ENCODE assay signal across 19 cellular contexts in the genomic region with DNA sequence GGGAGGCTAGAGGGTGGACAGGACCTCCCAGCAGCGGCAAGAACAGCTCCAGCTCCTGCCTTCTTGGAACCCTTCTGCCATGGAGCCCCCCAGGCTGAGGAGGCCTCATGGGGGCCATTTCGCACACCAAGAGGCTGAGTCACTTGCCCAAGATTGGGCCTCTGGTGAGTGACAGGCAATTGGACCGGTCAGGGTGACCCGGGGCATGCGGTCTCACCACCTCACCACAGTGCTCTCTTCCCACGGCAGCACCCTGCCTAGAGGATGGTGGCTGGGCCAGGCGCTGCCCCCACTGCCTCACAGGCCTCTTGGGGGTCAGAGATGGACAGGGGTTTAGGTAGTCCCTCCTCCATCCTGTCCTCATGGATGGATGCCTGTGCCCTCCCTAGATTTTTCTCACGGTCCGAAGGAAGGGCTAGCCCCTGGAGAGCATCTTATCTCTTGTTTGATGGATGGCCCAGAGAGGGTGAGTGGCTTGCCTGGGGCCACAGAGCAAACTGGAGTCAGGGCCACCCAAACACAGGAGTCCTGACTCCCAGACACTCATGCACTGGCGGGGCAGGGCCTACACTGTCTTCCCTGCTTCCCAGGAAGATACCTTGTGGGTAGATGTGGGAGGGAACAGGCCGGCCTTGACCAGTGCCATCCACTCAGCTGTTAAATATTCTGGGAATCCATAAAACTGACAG.
"Had no signal": no experiment of that assay in that cellular context is flagged by ENCODE, and none has a peak within 500 bp of the region (broad histone marks: within the 10 kb centered on the region; RNA-seq: fewer than 3 reads in every experiment).

No MANE protein-coding gene starts in this region.

- H3K4me1 ChIP-seq: parathyroid adenoma had no signal

- H3K36me3 Mint-ChIP-seq: activated naive CD8-positive, alpha-beta T cell; brain; naive B cell; stimulated activated effector memory CD8-positive, alpha-beta T cell treated with anti-CD3 and anti-CD28 coated beads, Interleukin-12 subunit alpha, Interleukin-12 subunit beta, amount 100 ng/mL, for 72 hours had no signal

- H3K4me1 Mint-ChIP-seq: activated B cell treated with CpG ODN at 0.5 μM for 24 hours; central memory CD8-positive, alpha-beta T cell; naive B cell; stimulated activated effector memory CD8-positive, alpha-beta T cell treated with anti-CD3 and anti-CD28 coated beads, Interleukin-12 subunit alpha, Interleukin-12 subunit beta, amount 100 ng/mL, for 72 hours; T-helper 17 cell had no signal

- H3K27me3 Mint-ChIP-seq: brain had no signal

- ATAC-seq: activated CD8-positive, alpha-beta T cell treated with anti-CD3 and anti-CD28 coated beads, Interleukin-2, amount 10 ng/mL, durations not matched to agents 7 days and 5 days; activated T-cell treated with anti-CD3 and anti-CD28 coated beads, Interleukin-2, amount 50 U/mL, for 72 hours; foreskin keratinocyte; stimulated activated effector memory CD8-positive, alpha-beta T cell treated with anti-CD3 and anti-CD28 coated beads, Interleukin-12 subunit alpha, Interleukin-12 subunit beta, amount 100 ng/mL, for 72 hours; T-helper 17 cell had no signal

- H3K9me3 Mint-ChIP-seq: activated B cell treated with CpG ODN at 0.5 μM for 24 hours; activated T-cell treated with anti-CD3 and anti-CD28 coated beads, Interleukin-2, amount 50 U/mL, for 72 hours; central memory CD8-positive, alpha-beta T cell; stimulated activated effector memory CD8-positive, alpha-beta T cell treated with anti-CD3 and anti-CD28 coated beads, Interleukin-12 subunit alpha, Interleukin-12 subunit beta, amount 100 ng/mL, for 72 hours had no signal

- H3K4me3 Mint-ChIP-seq: activated B cell treated with CpG ODN at 0.5 μM for 24 hours; activated CD8-positive, alpha-beta T cell treated with anti-CD3 and anti-CD28 coated beads, Interleukin-2, amount 10 ng/mL, durations not matched to agents 7 days and 5 days; activated naive CD8-positive, alpha-beta T cell; activated T-cell treated with anti-CD3 and anti-CD28 coated beads, Interleukin-2, amount 50 U/mL, for 72 hours; central memory CD8-positive, alpha-beta T cell; naive B cell; stimulated activated effector memory CD8-positive, alpha-beta T cell treated with anti-CD3 and anti-CD28 coated beads, Interleukin-12 subunit alpha, Interleukin-12 subunit beta, amount 100 ng/mL, for 72 hours; T-helper 17 cell had no signal

- H3K27ac Mint-ChIP-seq: activated B cell treated with CpG ODN at 0.5 μM for 24 hours; activated CD8-positive, alpha-beta T cell treated with anti-CD3 and anti-CD28 coated beads, Interleukin-2, amount 10 ng/mL, durations not matched to agents 7 days and 5 days; activated naive CD8-positive, alpha-beta T cell; activated T-cell treated with anti-CD3 and anti-CD28 coated beads, Interleukin-2, amount 50 U/mL, for 72 hours; naive B cell; stimulated activated effector memory CD8-positive, alpha-beta T cell treated with anti-CD3 and anti-CD28 coated beads, Interleukin-12 subunit alpha, Interleukin-12 subunit beta, amount 100 ng/mL, for 72 hours; T-helper 17 cell had no signal

- DNase-seq: activated B cell treated with CpG ODN at 0.5 μM for 24 hours; activated CD4-positive, alpha-beta T cell treated with anti-CD3 and anti-CD28 coated beads for 48 hours; activated CD8-positive, alpha-beta memory T cell treated with anti-CD3 and anti-CD28 coated beads, Interleukin-2, amount 50 U/mL, for 4 hours; activated CD8-positive, alpha-beta T cell treated with anti-CD3 and anti-CD28 coated beads, Interleukin-2, amount 10 ng/mL, durations not matched to agents 7 days and 5 days; activated gamma-delta T cell treated with Interleukin-2 at 50 U/mL for 16 hours; activated T-cell treated with anti-CD3 and anti-CD28 coated beads, Interleukin-2, amount 50 U/mL, for 72 hours; amygdala; cortex of kidney; effector CD4-positive, alpha-beta T cell; foreskin keratinocyte; head of caudate nucleus; mammary epithelial cell; naive B cell; T-helper 17 cell had no signal

- H3K27ac ChIP-seq: foreskin keratinocyte, parathyroid adenoma had no signal
